In the genomic region with DNA sequence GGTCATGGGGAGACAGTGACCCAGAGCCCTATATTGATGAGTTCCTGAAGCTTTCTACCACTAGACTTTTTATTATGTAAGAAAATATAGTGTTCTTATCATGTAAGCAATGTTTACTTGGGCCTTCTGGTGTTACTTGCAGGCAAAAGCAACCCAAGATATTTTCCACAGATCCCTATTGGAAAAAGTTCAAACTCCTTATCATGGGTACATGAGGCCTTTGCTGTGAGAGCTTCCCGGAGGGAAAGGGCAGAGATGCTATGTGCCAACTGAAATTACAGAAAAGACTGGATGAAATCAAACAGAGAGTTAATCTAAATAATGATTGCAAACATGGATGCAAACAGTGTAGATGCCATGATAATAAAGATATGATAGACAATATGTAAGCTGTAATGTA, we compare ENCODE assay signal across 21 cellular contexts.
DNase-seq lines count a peak whose midpoint lies in the region; FAIRE-seq and TF ChIP-seq lines count a peak whose summit lies in the region.
"Had no signal": no experiment of that assay in that cellular context is flagged by ENCODE, and none has a peak within 500 bp of the region (broad histone marks: within the 10 kb centered on the region; RNA-seq: fewer than 3 reads in every experiment).

No MANE protein-coding gene starts in this region.

- WGBS in transverse colon (ENCODE audit: low coverage in 1 of 2), 2 donors, result 57 to 63% methylated on average over 1 of the region's 1 CpG

- H3K36me3 ChIP-seq in mucosa of rectum (ENCODE audit: control insufficient read depth in 2 of 2, insufficient read depth in 2 of 2, low read length in 2 of 2) (no peaks in the 10 kb centered on the region), transverse colon (no peaks in the 10 kb centered on the region)
- H3K36me3 ChIP-seq: BE2C; BLaER1 treated with 17β-estradiol and CSF1 and Interleukin-3, amounts not matched to agents 10 nM and 100 nM had no signal

- H3K4me3 ChIP-seq in mucosa of rectum (ENCODE audit: low read length in 2 of 2) (no peak overlapping the region), transverse colon (no peak overlapping the region)
- H3K4me3 ChIP-seq: A549; BLaER1 treated with 17β-estradiol and CSF1 and Interleukin-3, amounts not matched to agents 10 nM and 100 nM; GM12878; GM23338 had no signal

- H3K4me3 Mint-ChIP-seq in Calu3 (ENCODE audit: low read depth, unreplicated experiment), result no peak overlapping the region
- H3K4me3 Mint-ChIP-seq in activated T-helper 2 cell treated with anti-CD3 and anti-CD28 coated beads, Interferon-gamma antibody, Interleukin-2, Interleukin-4, amounts not matched to agents 10 μg/mL and 5 μg/mL and 100 μg/mL, durations not matched to agents 14 hours and 24 hours and 36 hours (ENCODE audit: low read depth), result no peak overlapping the region
- H3K4me3 Mint-ChIP-seq: CD4-positive, alpha-beta memory T cell; GM23338; H9 had no signal

- H3K9me3 Mint-ChIP-seq in Calu3 (ENCODE audit: low read depth, unreplicated experiment), result no peaks in the 10 kb centered on the region
- no peaks in the 10 kb centered on the region for H3K9me3 Mint-ChIP-seq in activated T-helper 2 cell treated with anti-CD3 and anti-CD28 coated beads, Interferon-gamma antibody, Interleukin-2, Interleukin-4, amounts not matched to agents 10 μg/mL and 5 μg/mL and 100 μg/mL, durations not matched to agents 14 hours and 24 hours and 36 hours
- H3K9me3 Mint-ChIP-seq: GM23338, H9 had no signal

- H3K9ac ChIP-seq in mucosa of rectum (ENCODE audit: low read depth in 1 of 2, low read length in 2 of 2), result no peak overlapping the region
- H3K9ac ChIP-seq: BLaER1 treated with 17β-estradiol and CSF1 and Interleukin-3, amounts not matched to agents 10 nM and 100 nM had no signal

- peaks cover 3% of the 10 kb centered on the region for H3K36me3 Mint-ChIP-seq in Calu3 (ENCODE audit: insufficient read depth, unreplicated experiment)
- no peaks in the 10 kb centered on the region for H3K36me3 Mint-ChIP-seq in activated T-helper 2 cell treated with anti-CD3 and anti-CD28 coated beads, Interferon-gamma antibody, Interleukin-2, Interleukin-4, amounts not matched to agents 10 μg/mL and 5 μg/mL and 100 μg/mL, durations not matched to agents 14 hours and 24 hours and 36 hours (ENCODE audit: low read depth)
- H3K36me3 Mint-ChIP-seq: CD4-positive, alpha-beta memory T cell had no signal

- TF ChIP-seq CTCF in transverse colon (IDR thresholded peaks at IDR 0.05) (no peak), Calu3 (IDR thresholded peaks at IDR 0.05; ENCODE audit: unreplicated experiment) (no peak)

- no peak for DNase-seq in HTR-8/SVneo (ENCODE audit: insufficient read length, low spot score)
- DNase-seq in ecto neural progenitor cell (ENCODE audit: low spot score), result peak; percentile 5
- no peak for DNase-seq in transverse colon
- DNase-seq in Calu3, result no peak
- no peak for DNase-seq in SW 1271 (lab: John Stamatoyannopoulos, UW)
- DNase-seq in activated T-helper 2 cell treated with anti-CD3 and anti-CD28 coated beads, Interferon-gamma antibody, Interleukin-2, Interleukin-4, amounts not matched to agents 10 μg/mL and 5 μg/mL and 100 μg/mL, durations not matched to agents 14 hours and 24 hours and 36 hours (ENCODE audit: low spot score), result no peak
- DNase-seq: 8988T; ACHN; AML-193; BE2C; CD4-positive, alpha-beta memory T cell; COR-L47; DMS79; EL; GDM1; H9 had no signal

- no peak for TF ChIP-seq POLR2A in transverse colon (IDR thresholded peaks at IDR 0.05)

- H3K27ac Mint-ChIP-seq in Calu3 (ENCODE audit: unreplicated experiment), result no peak overlapping the region
- no peak overlapping the region for H3K27ac Mint-ChIP-seq in activated T-helper 2 cell treated with anti-CD3 and anti-CD28 coated beads, Interferon-gamma antibody, Interleukin-2, Interleukin-4, amounts not matched to agents 10 μg/mL and 5 μg/mL and 100 μg/mL, durations not matched to agents 14 hours and 24 hours and 36 hours
- H3K27ac Mint-ChIP-seq: GM23338, H9 had no signal

- H3K9me3 ChIP-seq in mucosa of rectum (ENCODE audit: control insufficient read depth in 2 of 2, low read length in 2 of 2), result no peaks in the 10 kb centered on the region
- no peaks in the 10 kb centered on the region for H3K9me3 ChIP-seq in transverse colon
- H3K9me3 ChIP-seq: A549, BE2C had no signal

- BruUV-seq in Calu3 (replicated peaks; lab: Mats Ljungman, UMichigan), result no TSS peak

- TF ChIP-seq EP300 in transverse colon (IDR thresholded peaks at IDR 0.05; ENCODE audit: low read depth), result no peak

- H3K27ac ChIP-seq in mucosa of rectum (ENCODE audit: low read depth in 2 of 2, low read length in 2 of 2), result peak overlapping the region; percentile 74 to 78
- peak overlapping the region; percentile 52 to 80 (median 75) for H3K27ac ChIP-seq in transverse colon
- H3K27ac ChIP-seq: A549; BLaER1 treated with 17β-estradiol and CSF1 and Interleukin-3, amounts not matched to agents 10 nM and 100 nM had no signal

- peaks cover 23 to 25% of the 10 kb centered on the region in 2 donors for H3K4me1 ChIP-seq in mucosa of rectum (ENCODE audit: control insufficient read depth in 2 of 2, insufficient read depth in 2 of 2, low read length in 2 of 2)
- H3K4me1 ChIP-seq in transverse colon, result peaks cover 0 to 33% (median 21%) of the 10 kb centered on the region in 4 donors
- H3K4me1 ChIP-seq: A549, BE2C had no signal

- peaks cover 34% of the 10 kb centered on the region for H3K4me1 Mint-ChIP-seq in Calu3 (ENCODE audit: low read depth, unreplicated experiment)
- H3K4me1 Mint-ChIP-seq in activated T-helper 2 cell treated with anti-CD3 and anti-CD28 coated beads, Interferon-gamma antibody, Interleukin-2, Interleukin-4, amounts not matched to agents 10 μg/mL and 5 μg/mL and 100 μg/mL, durations not matched to agents 14 hours and 24 hours and 36 hours (ENCODE audit: low read depth), result no peaks in the 10 kb centered on the region

- FAIRE-seq in HTR-8/SVneo (lab: Jason Lieb, UNC), result peak; percentile 55
- FAIRE-seq: A549, GM12878 had no signal

- CTCF ChIA-PET in Calu3 (lab: Charles Lee), result no interaction called here

- no peaks in the 10 kb centered on the region for H3K27me3 Mint-ChIP-seq in Calu3 (ENCODE audit: unreplicated experiment)
- H3K27me3 Mint-ChIP-seq in activated T-helper 2 cell treated with anti-CD3 and anti-CD28 coated beads, Interferon-gamma antibody, Interleukin-2, Interleukin-4, amounts not matched to agents 10 μg/mL and 5 μg/mL and 100 μg/mL, durations not matched to agents 14 hours and 24 hours and 36 hours (ENCODE audit: low read depth), result peaks cover 12% of the 10 kb centered on the region

- no peaks in the 10 kb centered on the region for H3K27me3 ChIP-seq in mucosa of rectum (ENCODE audit: control insufficient read depth in 2 of 2, insufficient read depth in 2 of 2, low read length in 2 of 2)
- H3K27me3 ChIP-seq in transverse colon, result no peaks in the 10 kb centered on the region
- H3K27me3 ChIP-seq: BE2C; BLaER1 treated with 17β-estradiol and CSF1 and Interleukin-3, amounts not matched to agents 10 nM and 100 nM had no signal

- intact Hi-C loops in transverse colon (cut with DNase I; ENCODE audit: low total_unique reads) (no loop called here), Calu3 (cut with micrococcal nuclease; ENCODE audit: unreplicated experiment) (no loop called here)
- intact Hi-C loops in activated T-helper 2 cell treated with anti-CD3 and anti-CD28 coated beads, Interferon-gamma antibody, Interleukin-2, Interleukin-4, amounts not matched to agents 10 μg/mL and 5 μg/mL and 100 μg/mL, durations not matched to agents 14 hours and 24 hours and 36 hours (cut with micrococcal nuclease), result no loop called here

- in situ Hi-C loops in transverse colon (cut with MboI; ENCODE audit: low pct_ligation_motif_present in 1 of 4, low pct_unique_long_range_greater_than_20kb in 1 of 4, low sequenced_read_pairs in 3 of 4), result no loop called here
